Comparison of ENCODE assay signal across 23 cellular contexts in the genomic region with DNA sequence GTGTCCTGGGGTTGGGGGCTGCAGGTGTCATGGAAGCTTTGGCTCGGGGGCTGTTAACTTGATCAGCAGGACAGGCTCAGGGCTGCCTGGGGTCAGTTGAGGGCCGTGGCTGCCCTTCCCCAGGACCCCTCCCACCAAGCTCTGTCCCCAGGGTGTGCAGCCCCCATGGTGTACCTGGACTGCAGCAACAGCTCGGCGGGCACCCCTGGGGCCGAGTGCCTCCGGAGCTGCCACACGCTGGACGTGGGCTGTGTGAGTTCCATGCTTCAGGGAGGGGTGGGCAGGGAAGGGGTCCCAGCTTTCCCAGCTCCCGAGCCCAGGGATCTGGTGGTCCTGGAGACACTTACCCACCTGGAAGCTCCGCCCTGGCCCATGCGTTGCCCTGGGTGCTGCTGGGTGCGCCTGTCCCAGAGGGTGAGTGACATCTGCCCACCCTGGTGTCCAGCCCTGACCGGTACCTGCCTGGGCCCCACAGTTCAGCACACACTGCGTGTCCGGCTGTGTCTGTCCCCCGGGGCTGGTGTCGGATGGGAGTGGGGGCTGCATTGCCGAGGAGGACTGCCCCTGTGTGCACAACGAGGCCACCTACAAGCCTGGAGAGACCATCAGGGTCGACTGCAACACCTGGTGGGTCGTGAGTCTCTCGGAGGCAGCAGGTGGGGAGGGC. TPM values are rescaled to one million over a fixed set of nuclear protein-coding genes. Genes with fewer than 3 reads are reported as not detected.
DNase-seq lines count a peak whose midpoint lies in the region; ATAC-seq and TF ChIP-seq lines count a peak whose summit lies in the region.
"Had no signal": no experiment of that assay in that cellular context is flagged by ENCODE, and none has a peak within 500 bp of the region (broad histone marks: within the 10 kb centered on the region; RNA-seq: fewer than 3 reads in every experiment).

No MANE protein-coding gene starts in this region.

- ATAC-seq in activated CD4-positive, alpha-beta T cell treated with anti-CD3 and anti-CD28 coated beads for 36 hours = no peak
- no peak for ATAC-seq in GM19324 (IDR thresholded peaks at IDR 0.05; ENCODE audit: low FRiP score, unreplicated experiment)
- ATAC-seq: activated T-helper 17 cell treated with anti-CD3 and anti-CD28 coated beads, Interleukin-2, amount 50 U/mL, for 72 hours; GM23338 had no signal

- WGBS in sigmoid colon, 2 donors = 63 to 73% methylated on average over 22 of the region's 22 CpGs

- H3K4me1 ChIP-seq in colonic mucosa = peaks cover 15% of the 10 kb centered on the region
- H3K4me1 ChIP-seq in sigmoid colon = no peaks in the 10 kb centered on the region
- no peaks in the 10 kb centered on the region for H3K4me1 ChIP-seq in uterus

- DNase-seq in activated CD4-positive, alpha-beta T cell treated with anti-CD3 and anti-CD28 coated beads for 36 hours = peak; percentile 2
- no peak for DNase-seq in activated CD4-positive, alpha-beta T cell treated with anti-CD3 and anti-CD28 coated beads for 4 hours
- DNase-seq in colonic mucosa (peak; percentile 23), islet precursor cell (peak; percentile 45), sigmoid colon (peak; percentile 61), uterus (no peak)
- DNase-seq in NK-92 treated with Interleukin-12 subunit alpha and Interleukin-12 subunit beta, amount 100 ng/mL, for 24 hours (lab: John Stamatoyannopoulos, UW) = no peak
- DNase-seq: activated CD4-positive, alpha-beta T cell treated with anti-CD3 and anti-CD28 coated beads, Interleukin-2, amount 50 U/mL, for 4 hours; activated CD8-positive, alpha-beta memory T cell treated with anti-CD3 and anti-CD28 coated beads, Interleukin-2, amount 50 U/mL, for 4 hours; DND-41; NCI-H1092; NCI-H2029 treated with DMSO at 0.1 percent for 48 hours; stomach; T-helper 2 cell had no signal

- no peaks in the 10 kb centered on the region for H3K9me3 Mint-ChIP-seq in activated CD4-positive, alpha-beta T cell treated with anti-CD3 and anti-CD28 coated beads for 36 hours (ENCODE audit: low read depth)
- H3K9me3 Mint-ChIP-seq: activated T-helper 17 cell treated with anti-CD3 and anti-CD28 coated beads, Interleukin-2, amount 50 U/mL, for 72 hours; brain; GM23338; neural crest cell; type B pancreatic cell had no signal

- H3K9ac ChIP-seq in colonic mucosa (ENCODE audit: low read depth in 2 of 2, low read length in 2 of 2) = no peak overlapping the region

- H3K27ac Mint-ChIP-seq in activated CD4-positive, alpha-beta T cell treated with anti-CD3 and anti-CD28 coated beads for 36 hours = no peak overlapping the region
- H3K27ac Mint-ChIP-seq: activated T-helper 17 cell treated with anti-CD3 and anti-CD28 coated beads, Interleukin-2, amount 50 U/mL, for 72 hours; brain; GM23338; type B pancreatic cell had no signal

- no peaks in the 10 kb centered on the region for H3K36me3 Mint-ChIP-seq in activated CD4-positive, alpha-beta T cell treated with anti-CD3 and anti-CD28 coated beads for 36 hours (ENCODE audit: low read depth)
- H3K36me3 Mint-ChIP-seq: brain, type B pancreatic cell had no signal

- H3K36me3 ChIP-seq in colonic mucosa (no peaks in the 10 kb centered on the region), sigmoid colon (no peaks in the 10 kb centered on the region), uterus (no peaks in the 10 kb centered on the region)

- H3K4me3 ChIP-seq in colonic mucosa = no peak overlapping the region
- no peak overlapping the region for H3K4me3 ChIP-seq in sigmoid colon
- H3K4me3 ChIP-seq in uterus = no peak overlapping the region
- H3K4me3 ChIP-seq: GM23338 had no signal

- POLR2A ChIA-PET in activated CD4-positive, alpha-beta T cell treated with anti-CD3 and anti-CD28 coated beads for 36 hours (lab: Charles Lee) = no interaction called here

- H3K9me3 ChIP-seq in colonic mucosa (no peaks in the 10 kb centered on the region), sigmoid colon (no peaks in the 10 kb centered on the region), uterus (no peaks in the 10 kb centered on the region)
- H3K9me3 ChIP-seq: stomach had no signal

- TF ChIP-seq EP300 in sigmoid colon (IDR thresholded peaks at IDR 0.05) = no peak

- TF ChIP-seq CTCF in colonic mucosa (IDR thresholded peaks at IDR 0.05) = no peak
- no peak for TF ChIP-seq CTCF in sigmoid colon (IDR thresholded peaks at IDR 0.05)
- no peak for TF ChIP-seq CTCF in uterus (IDR thresholded peaks at IDR 0.05)

- CTCF ChIA-PET in activated CD4-positive, alpha-beta T cell treated with anti-CD3 and anti-CD28 coated beads for 36 hours (lab: Charles Lee) = interaction anchor here (0.6 kb wide), 1 partner anchor 235 kb away, joined by 3 read pairs; no protein-coding TSS in a partner anchor

- H3K27ac ChIP-seq in colonic mucosa (no peak overlapping the region), sigmoid colon (no peak overlapping the region), uterus (no peak overlapping the region)
- H3K27ac ChIP-seq: HL-60, stomach had no signal

- no peaks in the 10 kb centered on the region for H3K27me3 Mint-ChIP-seq in activated CD4-positive, alpha-beta T cell treated with anti-CD3 and anti-CD28 coated beads for 36 hours
- H3K27me3 Mint-ChIP-seq: activated T-helper 17 cell treated with anti-CD3 and anti-CD28 coated beads, Interleukin-2, amount 50 U/mL, for 72 hours; brain; type B pancreatic cell had no signal

- H3K27me3 ChIP-seq in colonic mucosa (no peaks in the 10 kb centered on the region), sigmoid colon (peaks cover 0 to 18% (median 12%) of the 10 kb centered on the region in 3 donors), uterus (peaks cover 0 to 5% of the 10 kb centered on the region in 2 donors)

- intact Hi-C loops in activated CD4-positive, alpha-beta T cell treated with anti-CD3 and anti-CD28 coated beads for 36 hours (cut with DNase I, micrococcal nuclease) = no loop called here
- intact Hi-C loops in colonic mucosa (cut with DNase I) (no loop called here), sigmoid colon (cut with DNase I) (no loop called here), uterus (cut with DNase I; ENCODE audit: low total_unique reads) (no loop called here)

- no peak for TF ChIP-seq POLR2A in sigmoid colon (IDR thresholded peaks at IDR 0.05)
- TF ChIP-seq POLR2A in uterus (IDR thresholded peaks at IDR 0.05) = no peak

- no peaks in the 10 kb centered on the region for H3K4me1 Mint-ChIP-seq in activated CD4-positive, alpha-beta T cell treated with anti-CD3 and anti-CD28 coated beads for 36 hours
- H3K4me1 Mint-ChIP-seq: activated T-helper 17 cell treated with anti-CD3 and anti-CD28 coated beads, Interleukin-2, amount 50 U/mL, for 72 hours; brain; GM23338; neural crest cell had no signal

- no peak overlapping the region for H3K4me3 Mint-ChIP-seq in activated CD4-positive, alpha-beta T cell treated with anti-CD3 and anti-CD28 coated beads for 36 hours
- H3K4me3 Mint-ChIP-seq: activated T-helper 17 cell treated with anti-CD3 and anti-CD28 coated beads, Interleukin-2, amount 50 U/mL, for 72 hours; brain; GM23338; neural crest cell; type B pancreatic cell had no signal

RNA-seq across cellular contexts. Expression of a gene that starts 11.3 kb away (rescaled TPM):
- total RNA-seq in activated CD4-positive, alpha-beta T cell treated with anti-CD3 and anti-CD28 coated beads for 36 hours = not detected
- 100 to 1,000 TPM; 285 to 655 TPM for total RNA-seq in colonic mucosa
- total RNA-seq in sigmoid colon = under 1 TPM in 1 of 4 donors, not detected in 3; 0.83 TPM
- polyA plus RNA-seq in sigmoid colon = 100 to 1,000 TPM in 1 of 3 donors, 1 to 10 TPM in 2; 1.4 to 131 (median 4.2) TPM
- total RNA-seq in uterus = 1 to 10 TPM in 2 of 4 donors, under 1 TPM in 2; under 0.01 to 3.8 (median 0.71) TPM
- total RNA-seq: activated T-helper 17 cell treated with anti-CD3 and anti-CD28 coated beads, Interleukin-2, amount 50 U/mL, for 72 hours; fibroblast of lung; glomerular endothelial cell had no signal
- polyA plus RNA-seq: fibroblast of lung had no signal

Comparison
In these comparisons a context has a peak if more than half of its experiments do, and no peak if none do; other contexts are left out.
1. DNase-seq: peak in activated CD4-positive, alpha-beta T cell treated with anti-CD3 and anti-CD28 coated beads for 36 hours (single experiment), colonic mucosa (single experiment), islet precursor cell (single experiment) and sigmoid colon (single experiment); none in activated CD4-positive, alpha-beta T cell treated with anti-CD3 and anti-CD28 coated beads for 4 hours (0 of 2), NK-92 treated with Interleukin-12 subunit alpha and Interleukin-12 subunit beta, amount 100 ng/mL, for 24 hours (single experiment) and uterus (0 of 2).
2. RNA of a gene that starts 11.3 kb away (total RNA-seq): 285 to 655 TPM in colonic mucosa; under 0.01 to 3.8 TPM in uterus, not detected in activated CD4-positive, alpha-beta T cell treated with anti-CD3 and anti-CD28 coated beads for 36 hours and 0.83 TPM in sigmoid colon; every median in the first group is over 10 times any median in the second.